ENCODE assay signal across 9 cellular contexts in the genomic region with DNA sequence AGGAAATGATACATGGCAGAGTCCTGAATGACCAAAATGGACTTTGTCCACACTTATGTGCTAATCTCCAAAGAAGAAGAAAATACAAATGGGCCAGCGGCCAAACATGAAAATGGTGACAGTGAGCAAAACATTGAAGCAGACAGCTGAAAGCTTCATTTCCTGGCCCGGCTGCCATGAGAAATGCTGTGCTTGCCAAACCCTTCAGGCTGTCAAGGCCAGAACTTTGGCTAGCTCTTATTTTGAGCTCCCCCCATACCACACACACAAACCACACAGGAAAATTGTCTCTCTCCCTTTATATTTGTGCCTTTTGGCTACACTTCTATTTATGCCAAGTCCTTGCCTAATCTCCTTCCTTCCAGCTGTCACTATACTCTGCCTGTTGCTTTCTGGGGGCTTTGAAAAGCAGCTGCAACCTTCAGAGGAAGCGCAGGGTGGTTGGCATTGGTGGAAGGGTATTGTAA.
A peak's percentile ranks its signal among the peaks of the same experiment; 100 is the strongest.
DNase-seq lines count a peak whose midpoint lies in the region; ATAC-seq, FAIRE-seq and TF ChIP-seq lines count a peak whose summit lies in the region.
"Had no signal": no experiment of that assay in that cellular context is flagged by ENCODE, and none has a peak within 500 bp of the region (broad histone marks: within the 10 kb centered on the region; RNA-seq: fewer than 3 reads in every experiment).

No MANE protein-coding gene starts in this region.

- H3K36me3 Mint-ChIP-seq in astrocyte (ENCODE audit: low read depth, unreplicated experiment), result no peaks in the 10 kb centered on the region

- H3K27me3 Mint-ChIP-seq in astrocyte (ENCODE audit: low read depth, unreplicated experiment), result no peaks in the 10 kb centered on the region

- no peak overlapping the region for H3K4me3 Mint-ChIP-seq in astrocyte (ENCODE audit: unreplicated experiment)

- H3K9ac ChIP-seq in astrocyte (ENCODE audit: low read length), result no peak overlapping the region
- H3K9ac ChIP-seq in kidney (ENCODE audit: low read length in 2 of 2), result no peak overlapping the region

- peak; percentile 98 for FAIRE-seq in HTR-8/SVneo (lab: Jason Lieb, UNC)
- peak; percentile 82 for FAIRE-seq in astrocyte (lab: Jason Lieb, UNC)
- no peak for FAIRE-seq in kidney (lab: Jason Lieb, UNC)
- no peak for FAIRE-seq in RCC 7860 (lab: Jason Lieb, UNC)
- FAIRE-seq: bronchial epithelial cell had no signal

- no peak overlapping the region for H2AFZ ChIP-seq in astrocyte (ENCODE audit: low read depth, low read length)

- no peaks in the 10 kb centered on the region for H4K20me1 ChIP-seq in astrocyte (ENCODE audit: insufficient read depth, low read length)

- H3K79me2 ChIP-seq in astrocyte (ENCODE audit: insufficient read depth, low read length), result no peaks in the 10 kb centered on the region

- H3K9me3 Mint-ChIP-seq in astrocyte (ENCODE audit: unreplicated experiment), result no peaks in the 10 kb centered on the region

- H3K4me3 ChIP-seq in astrocyte (ENCODE audit: insufficient read depth, low read depth, low read length) (no peak overlapping the region), kidney (ENCODE audit: low read length in 2 of 2) (peak overlapping the region in 1 of 2 donors; percentile 10)

- H3K27ac ChIP-seq in astrocyte (ENCODE audit: low read depth, low read length), result peak overlapping the region; percentile 97
- peak overlapping the region; percentile 36 to 79 for H3K27ac ChIP-seq in kidney (ENCODE audit: low read depth in 2 of 2, low read length in 2 of 2)

- H3K27ac Mint-ChIP-seq in astrocyte (ENCODE audit: unreplicated experiment), result peak overlapping the region; percentile 84

- peaks cover 77% of the 10 kb centered on the region for H3K4me1 Mint-ChIP-seq in astrocyte (ENCODE audit: low read depth, unreplicated experiment)

- no peaks in the 10 kb centered on the region for H3K9me3 ChIP-seq in astrocyte (ENCODE audit: insufficient read depth, low read depth, low read length)
- H3K9me3 ChIP-seq in kidney (ENCODE audit: control insufficient read depth in 1 of 2, low read length in 2 of 2), result no peaks in the 10 kb centered on the region

- H3K36me3 ChIP-seq in astrocyte (ENCODE audit: insufficient read depth, low read length) (no peaks in the 10 kb centered on the region), kidney (ENCODE audit: control insufficient read depth in 1 of 2, insufficient read depth in 2 of 2, low read length in 2 of 2) (no peaks in the 10 kb centered on the region)

- no peaks in the 10 kb centered on the region for H3K27me3 ChIP-seq in astrocyte (ENCODE audit: insufficient read depth, low read length)

- DNase-seq in HTR-8/SVneo (ENCODE audit: insufficient read length, low spot score) (no peak), astrocyte (ENCODE audit: low read depth) (peak; percentile 90), kidney (peak; percentile 78), stromal cell of bone marrow (ENCODE audit: low read depth) (peak; percentile 81), mesenteric fat pad (ENCODE audit: low spot score) (no peak), RCC 7860 (ENCODE audit: low spot score) (no peak)
- DNase-seq in stimulated activated CD4-positive, alpha-beta T cell treated with anti-CD3 and anti-CD28 coated beads, Interleukin-4, amount 100 ng/mL, for 1 hour, result no peak

- peak overlapping the region; percentile 10 for H3K4me2 ChIP-seq in astrocyte (ENCODE audit: low read length)

- intact Hi-C loops in kidney (cut with DNase I), result no loop called here

- no peak for ATAC-seq in GM21717 (IDR thresholded peaks at IDR 0.05; ENCODE audit: unreplicated experiment)

- H3K4me1 ChIP-seq in astrocyte (ENCODE audit: insufficient read depth, low read length), result peaks cover 61% of the 10 kb centered on the region
- peaks cover 22 to 60% of the 10 kb centered on the region in 2 donors for H3K4me1 ChIP-seq in kidney (ENCODE audit: control insufficient read depth in 1 of 2, insufficient read depth in 1 of 2, low read depth in 1 of 2, low read length in 2 of 2)

- TF ChIP-seq CTCF in astrocyte (IDR thresholded peaks at IDR 0.05; ENCODE audit: insufficient read depth, low read depth, low read length) (no peak), kidney (IDR thresholded peaks at IDR 0.05; ENCODE audit: borderline replicate concordance, extremely low read depth, insufficient read depth) (no peak)

Comparison
In these comparisons a context has a peak if more than half of its experiments do, and no peak if none do; other contexts are left out.
1. DNase-seq: peak in astrocyte (single experiment), kidney (single experiment) and stromal cell of bone marrow (single experiment); none in HTR-8/SVneo (single experiment), mesenteric fat pad (single experiment), RCC 7860 (single experiment) and stimulated activated CD4-positive, alpha-beta T cell treated with anti-CD3 and anti-CD28 coated beads, Interleukin-4, amount 100 ng/mL, for 1 hour (single experiment).